In genomic region chr6:104859225-104860146, GRCh38 we compare ENCODE assay signal across 1 cellular context.
A peak's percentile ranks its signal among the peaks of the same experiment; 100 is the strongest.
TF ChIP-seq lines count a peak whose summit lies in the region.

Gene HACE1 (minus strand): TSS chr6:104859919. CDS start chr6:104859642, 277 bp downstream.

TF ChIP-seq in SK-N-SH, 30 proteins besides CTCF, POLR2A, EP300 and RAD21 (continued from another document):
- peak; percentile 5; the same call in 1 of the 2 replicates for TF ChIP-seq REST (IDR thresholded peaks at IDR 0.05; ENCODE audit: low read depth, low read length)
- TF ChIP-seq, protein P1, sequence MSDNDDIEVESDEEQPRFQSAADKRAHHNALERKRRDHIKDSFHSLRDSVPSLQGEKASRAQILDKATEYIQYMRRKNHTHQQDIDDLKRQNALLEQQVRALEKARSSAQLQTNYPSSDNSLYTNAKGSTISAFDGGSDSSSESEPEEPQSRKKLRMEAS (IDR thresholded peaks at IDR 0.05; ENCODE audit: low read depth): peak; percentile 71; the same call in 1 of the 2 replicates
- TF ChIP-seq RCOR1 (IDR thresholded peaks at IDR 0.05; ENCODE audit: low read length): peak; percentile 28; the same call in 1 of the 2 replicates
- 0 out of 2 replicates have a peak, but pooled peaks have one; percentile 11 for TF ChIP-seq TEAD4 (IDR thresholded peaks at IDR 0.05; ENCODE audit: borderline replicate concordance, insufficient read depth)
- TF ChIP-seq SIN3A (IDR thresholded peaks at IDR 0.05; ENCODE audit: borderline replicate concordance, low read depth, low read length): peak; percentile 60; the same call in 1 of the 2 replicates
- peak; percentile 34; the same call in 1 of the 2 replicates for TF ChIP-seq TAF1 (IDR thresholded peaks at IDR 0.05; ENCODE audit: borderline replicate concordance, low read depth, low read length)
- peak; percentile 79 for TF ChIP-seq POLR2AphosphoS5 (IDR thresholded peaks at IDR 0.05; ENCODE audit: low read depth, low read length)
- TF ChIP-seq FOXJ3 (CRISPR knock-in tag; IDR thresholded peaks at IDR 0.05): 0 out of 2 replicates have a peak, but pooled peaks have one; percentile 22
- TF ChIP-seq RFX5 (IDR thresholded peaks at IDR 0.05; ENCODE audit: low read length): no peak
- TF ChIP-seq GABPA (IDR thresholded peaks at IDR 0.05; ENCODE audit: low read depth): peak; percentile 57
- TF ChIP-seq FOSL2 (IDR thresholded peaks at IDR 0.05; ENCODE audit: borderline replicate concordance, low read depth): no peak; the same call in 1 of the 2 replicates
- TF ChIP-seq CHD2 (IDR thresholded peaks at IDR 0.05; ENCODE audit: low read length, partially characterized antibody): peak; percentile 66
- TF ChIP-seq NRF1 (IDR thresholded peaks at IDR 0.05; ENCODE audit: low read depth, low read length): 0 out of 2 replicates have a peak, but pooled peaks have one; percentile 21
